Comparison of ENCODE assay signal across 8 cellular contexts in the genomic region with DNA sequence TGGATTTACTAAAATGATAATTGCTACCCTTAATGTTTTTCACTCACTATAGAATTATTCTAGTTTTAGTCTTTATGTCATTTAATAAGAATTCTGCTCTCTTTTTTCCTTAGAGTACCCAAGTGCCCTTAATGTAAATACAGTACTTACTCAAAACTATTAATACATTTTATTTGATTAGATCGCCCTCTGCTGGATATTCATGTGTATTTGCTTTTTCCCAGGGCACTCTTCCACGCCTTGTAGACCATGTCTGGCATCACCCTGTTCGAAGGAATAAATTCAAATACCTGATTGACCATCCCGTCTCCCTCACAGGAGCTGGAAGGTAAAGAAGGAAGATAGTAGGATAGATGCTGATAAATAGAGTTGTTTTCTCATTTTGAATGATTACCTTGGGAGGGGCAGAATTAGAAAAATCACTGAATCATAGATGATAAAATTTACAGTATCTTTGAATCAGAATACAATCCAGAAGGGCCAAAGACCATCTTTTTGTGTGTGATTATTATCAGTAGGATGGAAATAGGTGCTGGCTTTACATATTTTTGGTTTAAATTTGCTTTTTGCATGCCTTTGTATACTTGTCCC. TPM values are rescaled to one million over a fixed set of nuclear protein-coding genes. Genes with fewer than 3 reads are reported as not detected.
DNase-seq lines count a peak whose midpoint lies in the region; ATAC-seq and TF ChIP-seq lines count a peak whose summit lies in the region.

No MANE protein-coding gene starts in this region.

- H3K27ac ChIP-seq in parathyroid adenoma: no peak overlapping the region

- H2AFZ ChIP-seq in parathyroid adenoma: no peak overlapping the region

- peak in 2 of 3 donors; percentile 17 for ATAC-seq in natural killer cell
- ATAC-seq in natural killer cell treated with Interleukin-12 subunit alpha and Interleukin-12 subunit beta and Interleukin-15 and Interleukin-18, amount 100 ng/mL, for 72 hours: no peak
- ATAC-seq in HG03025 (IDR thresholded peaks at IDR 0.05; ENCODE audit: low FRiP score, unreplicated experiment): no peak

- H3K36me3 ChIP-seq in parathyroid adenoma (ENCODE audit: control insufficient read depth, insufficient read depth, low read length): no peaks in the 10 kb centered on the region

- H3K36me3 Mint-ChIP-seq in natural killer cell: no peaks in the 10 kb centered on the region
- H3K36me3 Mint-ChIP-seq in natural killer cell treated with Interleukin-12 subunit alpha and Interleukin-12 subunit beta and Interleukin-15 and Interleukin-18, amount 100 ng/mL, for 72 hours: no peaks in the 10 kb centered on the region

- no peaks in the 10 kb centered on the region for H3K79me2 ChIP-seq in parathyroid adenoma

- H3K27me3 Mint-ChIP-seq in natural killer cell (ENCODE audit: low read depth in 2 of 2): peaks cover 3 to 25% of the 10 kb centered on the region in 2 donors
- H3K27me3 Mint-ChIP-seq in natural killer cell treated with Interleukin-12 subunit alpha and Interleukin-12 subunit beta and Interleukin-15 and Interleukin-18, amount 100 ng/mL, for 72 hours: peaks cover 11 to 12% of the 10 kb centered on the region in 2 donors

- no peak overlapping the region for H3K9ac ChIP-seq in parathyroid adenoma

- H3K4me1 ChIP-seq in parathyroid adenoma: no peaks in the 10 kb centered on the region

- no peak overlapping the region for H3K4me3 ChIP-seq in parathyroid adenoma (ENCODE audit: low read depth, low read length)

- intact Hi-C loops in natural killer cell (cut with micrococcal nuclease): loop anchor here (1.0 to 5.0 kb wide), 8 partner anchors 119 to 838 kb away; a partner anchor contains a TSS

- peak; percentile 84 for TF ChIP-seq CTCF in natural killer cell (IDR thresholded peaks at IDR 0.05)
- peak; percentile 56 for TF ChIP-seq CTCF in parathyroid adenoma (IDR thresholded peaks at IDR 0.05)

- H3K4me3 Mint-ChIP-seq in natural killer cell: no peak overlapping the region
- no peak overlapping the region for H3K4me3 Mint-ChIP-seq in natural killer cell treated with Interleukin-12 subunit alpha and Interleukin-12 subunit beta and Interleukin-15 and Interleukin-18, amount 100 ng/mL, for 72 hours

- H3K9me3 Mint-ChIP-seq in natural killer cell: no peaks in the 10 kb centered on the region
- no peaks in the 10 kb centered on the region for H3K9me3 Mint-ChIP-seq in natural killer cell treated with Interleukin-12 subunit alpha and Interleukin-12 subunit beta and Interleukin-15 and Interleukin-18, amount 100 ng/mL, for 72 hours

- no peaks in the 10 kb centered on the region for H3K27me3 ChIP-seq in parathyroid adenoma (ENCODE audit: control insufficient read depth, insufficient read depth, low read length)

- no peak overlapping the region for H3K4me2 ChIP-seq in parathyroid adenoma (ENCODE audit: low read length)

- no peak overlapping the region for H3K27ac Mint-ChIP-seq in natural killer cell
- no peak overlapping the region for H3K27ac Mint-ChIP-seq in natural killer cell treated with Interleukin-12 subunit alpha and Interleukin-12 subunit beta and Interleukin-15 and Interleukin-18, amount 100 ng/mL, for 72 hours

- H3K9me3 ChIP-seq in parathyroid adenoma (ENCODE audit: control insufficient read depth, low read length): no peaks in the 10 kb centered on the region

- H3K4me1 Mint-ChIP-seq in natural killer cell: peaks cover 7 to 10% of the 10 kb centered on the region in 2 donors
- H3K4me1 Mint-ChIP-seq in natural killer cell treated with Interleukin-12 subunit alpha and Interleukin-12 subunit beta and Interleukin-15 and Interleukin-18, amount 100 ng/mL, for 72 hours (ENCODE audit: low read depth in 2 of 2): peaks cover 9 to 15% of the 10 kb centered on the region in 2 donors

- no peak for DNase-seq in natural killer cell
- DNase-seq in natural killer cell treated with Interleukin-12 subunit alpha and Interleukin-12 subunit beta and Interleukin-15 and Interleukin-18, amount 100 ng/mL, for 72 hours (ENCODE audit: low spot score): no peak
- peak; percentile 31 for DNase-seq in HS-27A (ENCODE audit: low read depth)
- DNase-seq in NCI-H526 (lab: John Stamatoyannopoulos, UW): peak; percentile 83 to 95
- peak; percentile 15 for DNase-seq in activated CD4-positive, alpha-beta T cell treated with anti-CD3 and anti-CD28 coated beads, Interleukin-2, amount 50 U/mL, for 1 hour
- peak; percentile 62 for DNase-seq in foreskin melanocyte

RNA-seq across cellular contexts. Expression of a gene that starts 4.1 kb away (rescaled TPM):
- 1 to 10 TPM in 2 of 3 donors, under 1 TPM in 1; 0.78 to 2.0 (median 1.7) TPM for total RNA-seq in natural killer cell
- under 1 TPM in 1 of 2 donors, not detected in 1; 0.81 TPM for total RNA-seq in natural killer cell treated with Interleukin-12 subunit alpha and Interleukin-12 subunit beta and Interleukin-15 and Interleukin-18, amount 100 ng/mL, for 72 hours

Comparison
In these comparisons a context has a peak if more than half of its experiments do, and no peak if none do; other contexts are left out.
1. ATAC-seq: peak in natural killer cell (2 of 3); none in natural killer cell treated with Interleukin-12 subunit alpha and Interleukin-12 subunit beta and Interleukin-15 and Interleukin-18, amount 100 ng/mL, for 72 hours (0 of 2) and HG03025 (single experiment).
2. DNase-seq: peak in HS-27A (single experiment), NCI-H526 (2 of 2), activated CD4-positive, alpha-beta T cell treated with anti-CD3 and anti-CD28 coated beads, Interleukin-2, amount 50 U/mL, for 1 hour (single experiment) and foreskin melanocyte (single experiment); none in natural killer cell (single experiment) and natural killer cell treated with Interleukin-12 subunit alpha and Interleukin-12 subunit beta and Interleukin-15 and Interleukin-18, amount 100 ng/mL, for 72 hours (single experiment).